In the genomic region with DNA sequence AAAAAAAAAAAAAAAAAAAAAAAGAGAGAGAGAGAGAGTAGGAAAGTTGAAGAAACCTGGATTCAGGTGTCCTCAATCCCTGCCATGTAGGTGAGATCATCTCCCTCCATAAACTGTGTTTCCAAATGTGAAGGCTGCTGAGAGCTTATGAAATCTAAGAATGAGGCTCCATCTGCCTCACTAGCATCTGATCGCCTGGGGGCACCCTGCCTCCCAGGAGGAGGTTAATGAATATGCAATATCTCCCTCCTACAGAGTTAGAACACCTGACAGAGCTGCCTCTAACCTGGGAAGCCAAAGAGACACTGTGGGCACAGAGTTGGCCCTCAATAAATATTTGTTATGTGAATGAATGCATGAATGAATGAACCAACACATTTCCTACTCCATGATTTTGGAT, we compare ENCODE assay signal across 21 cellular contexts.
A peak's percentile ranks its signal among the peaks of the same experiment; 100 is the strongest.
DNase-seq lines count a peak whose midpoint lies in the region; ATAC-seq, FAIRE-seq and TF ChIP-seq lines count a peak whose summit lies in the region.
"Had no signal": no experiment of that assay in that cellular context is flagged by ENCODE, and none has a peak within 500 bp of the region (broad histone marks: within the 10 kb centered on the region; RNA-seq: fewer than 3 reads in every experiment).

No MANE protein-coding gene starts in this region.

- no peak overlapping the region for H3K27ac ChIP-seq in brain microvascular endothelial cell
- H3K27ac ChIP-seq: BLaER1 treated with 17β-estradiol and CSF1 and Interleukin-3, amounts not matched to agents 10 nM and 100 nM; coronary artery; ovary; vagina; VCaP had no signal

- TF ChIP-seq CTCF in GM12872 (IDR thresholded peaks at IDR 0.05; ENCODE audit: insufficient read depth, low read depth, low read length) = peak; percentile 27; the same call in 1 of the 3 replicates
- no peak for TF ChIP-seq CTCF in brain microvascular endothelial cell (IDR thresholded peaks at IDR 0.05; ENCODE audit: low read depth, low read length, missing control alignments)

- no peaks in the 10 kb centered on the region for H3K27me3 ChIP-seq in brain microvascular endothelial cell (replicated peaks)
- H3K27me3 ChIP-seq: BLaER1 treated with 17β-estradiol and CSF1 and Interleukin-3, amounts not matched to agents 10 nM and 100 nM; ovary; vagina had no signal

- in situ Hi-C loops in brain microvascular endothelial cell (cut with HindIII; ENCODE audit: low pct_ligation_motif_present, low sequenced_read_pairs) = no loop called here

- no peak for ATAC-seq in GM19455 (IDR thresholded peaks at IDR 0.05; ENCODE audit: unreplicated experiment)
- ATAC-seq: left ventricle myocardium superior, T-cell had no signal

- no peak for DNase-seq in HTR-8/SVneo (ENCODE audit: insufficient read length, low spot score)
- DNase-seq in RPMI8226 = peak; percentile 27
- peak; percentile 33 for DNase-seq in kidney tubule cell (ENCODE audit: low spot score)
- no peak for DNase-seq in GDM1 (lab: John Stamatoyannopoulos, UW)
- no peak for DNase-seq in brain microvascular endothelial cell
- DNase-seq: activated gamma-delta T cell; aorta; DND-41; hypothalamus; left ventricle myocardium superior; MM.1S; NCI-H2029 treated with DMSO at 0.1 percent for 48 hours; ovary; stimulated activated naive CD4-positive, alpha-beta T cell treated with Interleukin-2 at 50 U/mL for 16 hours; T-cell had no signal

- H3K4me3 ChIP-seq in brain microvascular endothelial cell (ENCODE audit: low read depth, low read length) = no peak overlapping the region
- H3K4me3 ChIP-seq: BLaER1 treated with 17β-estradiol and CSF1 and Interleukin-3, amounts not matched to agents 10 nM and 100 nM; coronary artery; ovary; vagina had no signal

- H3K36me3 ChIP-seq in brain microvascular endothelial cell (replicated peaks) = no peaks in the 10 kb centered on the region
- H3K36me3 ChIP-seq: BLaER1 treated with 17β-estradiol and CSF1 and Interleukin-3, amounts not matched to agents 10 nM and 100 nM; ovary; vagina had no signal

- peak; percentile 42 for FAIRE-seq in HTR-8/SVneo (lab: Jason Lieb, UNC)

Comparison
In these comparisons a context has a peak if more than half of its experiments do, and no peak if none do; other contexts are left out.
1. DNase-seq: peak in RPMI8226 (single experiment) and kidney tubule cell (single experiment); none in HTR-8/SVneo (single experiment), GDM1 (single experiment) and brain microvascular endothelial cell (single experiment).